16 cellular contexts compared by ENCODE assay signal in genomic region chr18:68417826-68418225, GRCh38.
DNase-seq lines count a peak whose midpoint lies in the region; ATAC-seq and TF ChIP-seq lines count a peak whose summit lies in the region.
"Had no signal": no experiment of that assay in that cellular context is flagged by ENCODE, and none has a peak within 500 bp of the region (broad histone marks: within the 10 kb centered on the region; RNA-seq: fewer than 3 reads in every experiment).

No MANE protein-coding gene starts in this region.

- H4K91ac ChIP-seq in H9 (ENCODE audit: insufficient read length, low read depth, low read length) = no peak overlapping the region

- no peaks in the 10 kb centered on the region for H3K23me2 ChIP-seq in H9 (ENCODE audit: insufficient read length, low read depth, low read length, poor library complexity, severe bottlenecking)

- H4K8ac ChIP-seq in H9 (replicated peaks; ENCODE audit: insufficient read length, low read depth, low read length) = no peak overlapping the region

- WGBS in H9 (ENCODE audit: extremely low coverage, insufficient read length, low lambda C conversion rate) = no CpG with 5 or more reads among the region's 3 CpGs
- 65% methylated on average over 3 of the region's 3 CpGs for WGBS in hepatocyte (ENCODE audit: low lambda C conversion rate, missing lambda C conversion rate)

- no peak overlapping the region for H3K27ac ChIP-seq in H9 (ENCODE audit: insufficient read length, low read depth, low read length)
- peak overlapping the region; percentile 66 for H3K27ac ChIP-seq in hepatocyte
- H3K27ac ChIP-seq: stomach, uterus had no signal

- H3K9me2 ChIP-seq in hepatocyte (replicated peaks; ENCODE audit: insufficient read depth) = no peaks in the 10 kb centered on the region

- H3K27me3 Mint-ChIP-seq in H9 (ENCODE audit: low read depth) (no peaks in the 10 kb centered on the region), brain (no peaks in the 10 kb centered on the region), T-cell (no peaks in the 10 kb centered on the region)
- H3K27me3 Mint-ChIP-seq: dendritic cell treated with granulocyte-macrophage colony-stimulating factor and Interleukin-4, amounts not matched to agents 40 ng/mL and 50 ng/mL, for 4 days had no signal

- H3K56ac ChIP-seq in H9 (ENCODE audit: insufficient read length, low read depth, low read length) = no peak overlapping the region

- H4K20me1 ChIP-seq in H9 (ENCODE audit: control insufficient read depth, insufficient read depth, insufficient read length) (no peaks in the 10 kb centered on the region), hepatocyte (ENCODE audit: insufficient read depth, poor library complexity, severe bottlenecking) (no peaks in the 10 kb centered on the region)

- H3K36me3 Mint-ChIP-seq in H9 (ENCODE audit: insufficient read depth in 1 of 3, low read depth in 3 of 3) (peaks cover 0 to 15% (median 3%) of the 10 kb centered on the region in 3 experiments; a peak in 3 of 7 replicates), brain (peaks cover 4% of the 10 kb centered on the region), T-cell (no peaks in the 10 kb centered on the region)

- no peak overlapping the region for H3K4me3 ChIP-seq in hepatocyte
- H3K4me3 ChIP-seq: stomach, uterus had no signal

- H3K23ac ChIP-seq in H9 (ENCODE audit: insufficient read length, low read depth, low read length) = no peak overlapping the region

- H3K36me3 ChIP-seq in hepatocyte (replicated peaks; ENCODE audit: insufficient read depth, low read depth) = no peaks in the 10 kb centered on the region
- H3K36me3 ChIP-seq: stomach, uterus had no signal

- H2AFZ ChIP-seq in H9 (ENCODE audit: low read length) = peak overlapping the region; percentile 74
- H2AFZ ChIP-seq in hepatocyte = peak overlapping the region; percentile 22

- TF ChIP-seq CTCF in AG09319 (IDR thresholded peaks at IDR 0.05; ENCODE audit: low read depth, low read length) (no peak), H9 (conservative IDR thresholded peaks at IDR 0.05) (no peak), brain (conservative IDR thresholded peaks at IDR 0.05) (no peak), hepatocyte (IDR thresholded peaks at IDR 0.05; ENCODE audit: poor library complexity) (no peak)

- H3K79me2 ChIP-seq in H9 (ENCODE audit: insufficient read depth, low read length) (no peaks in the 10 kb centered on the region), hepatocyte (no peaks in the 10 kb centered on the region)

- H3K4me3 Mint-ChIP-seq in H9 = no peak overlapping the region
- H3K4me3 Mint-ChIP-seq in brain = no peak overlapping the region
- no peak overlapping the region for H3K4me3 Mint-ChIP-seq in T-cell
- H3K4me3 Mint-ChIP-seq: dendritic cell treated with granulocyte-macrophage colony-stimulating factor and Interleukin-4, amounts not matched to agents 40 ng/mL and 50 ng/mL, for 4 days; nephron progenitor cell had no signal

- peak overlapping the region in 1 of 3 experiments; percentile 60; a peak in 3 of 7 replicates for H3K27ac Mint-ChIP-seq in H9
- peak overlapping the region; percentile 33 to 90 (median 77) for H3K27ac Mint-ChIP-seq in brain
- H3K27ac Mint-ChIP-seq in T-cell = no peak overlapping the region
- H3K27ac Mint-ChIP-seq: dendritic cell treated with granulocyte-macrophage colony-stimulating factor and Interleukin-4, amounts not matched to agents 40 ng/mL and 50 ng/mL, for 4 days; nephron progenitor cell had no signal

- H3K79me1 ChIP-seq in H9 (ENCODE audit: insufficient read depth, low read depth, low read length, poor library complexity, severe bottlenecking) = no peaks in the 10 kb centered on the region

- H2BK5ac ChIP-seq in H9 (ENCODE audit: insufficient read length, low read length) = no peak overlapping the region

- no peak overlapping the region for H4K5ac ChIP-seq in H9 (ENCODE audit: insufficient read length, low read depth, low read length)

- H3K4me1 ChIP-seq in H9 (ENCODE audit: insufficient read depth, low read length) = no peaks in the 10 kb centered on the region
- no peaks in the 10 kb centered on the region for H3K4me1 ChIP-seq in hepatocyte (ENCODE audit: insufficient read depth)
- H3K4me1 ChIP-seq: stomach, uterus had no signal

- H2BK15ac ChIP-seq in H9 (ENCODE audit: low read depth, low read length) = no peak overlapping the region

- H3K9me3 Mint-ChIP-seq in H9 (peaks cover 9% of the 10 kb centered on the region in 2 experiments; a peak in 4 of 5 replicates), brain (peaks cover 5 to 28% (median 8%) of the 10 kb centered on the region in 5 experiments), T-cell (no peaks in the 10 kb centered on the region)
- H3K9me3 Mint-ChIP-seq: dendritic cell treated with granulocyte-macrophage colony-stimulating factor and Interleukin-4, amounts not matched to agents 40 ng/mL and 50 ng/mL, for 4 days had no signal

- H3K4me2 ChIP-seq in H9 (ENCODE audit: insufficient read depth, insufficient read length, low read length) (no peak overlapping the region), hepatocyte (peak overlapping the region; percentile 53)

- H3K27me3 ChIP-seq in H9 (ENCODE audit: insufficient read depth, low read length) (no peaks in the 10 kb centered on the region), hepatocyte (no peaks in the 10 kb centered on the region)
- H3K27me3 ChIP-seq: stomach, uterus had no signal

- no peak overlapping the region for H2BK12ac ChIP-seq in H9 (ENCODE audit: insufficient read length, low read depth, low read length)

- H3K4ac ChIP-seq in H9 (ENCODE audit: low read depth, low read length) = no peak overlapping the region

- H3K9ac ChIP-seq in H9 (ENCODE audit: extremely low read depth, insufficient read length, low read length) = no peak overlapping the region

- no peak overlapping the region for H3K18ac ChIP-seq in H9 (ENCODE audit: insufficient read length, low read depth, low read length)

- H2BK20ac ChIP-seq in H9 (ENCODE audit: low read depth, low read length, poor library complexity, severe bottlenecking) = no peak overlapping the region

- ATAC-seq in T-cell (replicated peaks in 1 of 4) = no peak

- H2AK5ac ChIP-seq in H9 (ENCODE audit: insufficient read length, low read length) = no peak overlapping the region

- POLR2A ChIA-PET in T-cell (lab: Charles Lee) = no interaction called here

- H3K4me1 Mint-ChIP-seq in H9 = peaks cover 9 to 17% of the 10 kb centered on the region in 2 experiments
- H3K4me1 Mint-ChIP-seq in brain = peaks cover 21% of the 10 kb centered on the region
- no peaks in the 10 kb centered on the region for H3K4me1 Mint-ChIP-seq in T-cell
- H3K4me1 Mint-ChIP-seq: nephron progenitor cell had no signal

- no peak overlapping the region for H3T11ph ChIP-seq in H9 (ENCODE audit: low read length)

- DNase-seq in AG09319 (ENCODE audit: extremely low read depth, low read depth) (peak; percentile 29), H9 (no peak), hepatocyte (ENCODE audit: low spot score) (no peak), LoVo (ENCODE audit: low spot score) (no peak), NCI-H2171 treated with DMSO at 0.1 percent for 48 hours (lab: John Stamatoyannopoulos, UW) (no peak), COR-L47 (lab: John Stamatoyannopoulos, UW) (no peak), T-cell (no peak)
- DNase-seq: anterior cingulate cortex, foreskin melanocyte, nephron progenitor cell, RPMI8226, stomach, T-helper 1 cell, uterus had no signal

- no peak overlapping the region for H2BK120ac ChIP-seq in H9 (ENCODE audit: low read depth, low read length, poor library complexity, severe bottlenecking)

- CTCF ChIA-PET in T-cell (lab: Charles Lee) = no interaction called here

- H3K14ac ChIP-seq in H9 (ENCODE audit: insufficient read depth, low read length) = no peak overlapping the region

- no peaks in the 10 kb centered on the region for H3K9me3 ChIP-seq in H9 (ENCODE audit: control insufficient read depth, low read depth, low read length)
- H3K9me3 ChIP-seq in hepatocyte (ENCODE audit: low read depth) = no peaks in the 10 kb centered on the region
- H3K9me3 ChIP-seq: uterus had no signal

Comparison
In these comparisons a context has a peak if more than half of its experiments do, and no peak if none do; other contexts are left out.
1. H3K27ac Mint-ChIP-seq: peak in brain (5 of 5); none in T-cell (0 of 2).